ENCODE assay signal across 27 cellular contexts in the genomic region with DNA sequence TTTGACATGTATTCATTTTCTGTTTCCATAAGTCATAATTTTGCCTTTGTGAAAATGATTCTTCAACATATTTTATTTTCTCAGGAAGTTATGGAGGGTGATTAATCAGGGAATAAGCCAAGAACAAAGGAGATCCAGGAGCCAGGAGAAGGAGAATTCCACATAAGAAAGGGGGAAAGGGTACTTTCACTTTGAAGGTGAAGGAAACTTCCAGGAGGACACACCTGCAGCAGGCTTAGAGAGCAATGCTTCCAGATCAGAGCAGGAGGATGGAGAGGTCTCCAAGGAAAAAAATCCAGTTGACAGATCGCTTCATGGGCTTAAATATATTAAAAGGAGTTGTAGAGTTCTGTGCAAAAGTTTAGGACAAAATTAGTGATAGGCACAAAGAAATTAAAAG.
"Had no signal": no experiment of that assay in that cellular context is flagged by ENCODE, and none has a peak within 500 bp of the region (broad histone marks: within the 10 kb centered on the region; RNA-seq: fewer than 3 reads in every experiment).

No MANE protein-coding gene starts in this region.

- H3K27ac Mint-ChIP-seq: activated naive CD4-positive, alpha-beta T cell treated with anti-CD3 and anti-CD28 coated beads for 36 hours; activated naive CD8-positive, alpha-beta T cell treated with anti-CD3 and anti-CD28 coated beads, Interleukin-2, amount 50 U/mL, for 24 hours; dendritic cell treated with granulocyte-macrophage colony-stimulating factor and Interleukin-4, amounts not matched to agents 40 ng/mL and 50 ng/mL, for 4 days had no signal

- H3K9me3 ChIP-seq: gastrocnemius medialis, thoracic aorta had no signal

- H3K27ac ChIP-seq: gastrocnemius medialis, thoracic aorta, VCaP had no signal

- H3K27me3 ChIP-seq: gastrocnemius medialis had no signal

- H3K4me1 Mint-ChIP-seq: central memory CD8-positive, alpha-beta T cell had no signal

- ATAC-seq: activated CD4-positive, CD25-positive, alpha-beta regulatory T cell treated with anti-CD3 and anti-CD28 coated beads, Interleukin-2, amount 50 U/mL, for 24 hours; activated naive CD8-positive, alpha-beta T cell treated with anti-CD3 and anti-CD28 coated beads, Interleukin-2, amount 50 U/mL, for 24 hours; gastrocnemius medialis; left colon; natural killer cell treated with Interleukin-12 subunit alpha and Interleukin-12 subunit beta and Interleukin-15 and Interleukin-18, amount 100 ng/mL, for 72 hours; right cardiac atrium had no signal

- H3K27me3 Mint-ChIP-seq: dendritic cell treated with granulocyte-macrophage colony-stimulating factor and Interleukin-4, amounts not matched to agents 40 ng/mL and 50 ng/mL, for 4 days had no signal

- H3K36me3 Mint-ChIP-seq: natural killer cell treated with Interleukin-12 subunit alpha and Interleukin-12 subunit beta and Interleukin-15 and Interleukin-18, amount 100 ng/mL, for 72 hours had no signal

- H3K4me3 ChIP-seq: gastrocnemius medialis, thoracic aorta had no signal

- FAIRE-seq: bronchial epithelial cell, islet of Langerhans, urothelium cell line had no signal

- H3K4me3 Mint-ChIP-seq: activated naive CD4-positive, alpha-beta T cell treated with anti-CD3 and anti-CD28 coated beads for 36 hours; activated naive CD8-positive, alpha-beta T cell treated with anti-CD3 and anti-CD28 coated beads, Interleukin-2, amount 50 U/mL, for 24 hours; central memory CD8-positive, alpha-beta T cell; dendritic cell treated with granulocyte-macrophage colony-stimulating factor and Interleukin-4, amounts not matched to agents 40 ng/mL and 50 ng/mL, for 4 days; natural killer cell treated with Interleukin-12 subunit alpha and Interleukin-12 subunit beta and Interleukin-15 and Interleukin-18, amount 100 ng/mL, for 72 hours had no signal

- H3K9me3 Mint-ChIP-seq: activated naive CD4-positive, alpha-beta T cell treated with anti-CD3 and anti-CD28 coated beads for 36 hours; activated naive CD8-positive, alpha-beta T cell treated with anti-CD3 and anti-CD28 coated beads, Interleukin-2, amount 50 U/mL, for 24 hours; central memory CD8-positive, alpha-beta T cell; dendritic cell treated with granulocyte-macrophage colony-stimulating factor and Interleukin-4, amounts not matched to agents 40 ng/mL and 50 ng/mL, for 4 days; natural killer cell treated with Interleukin-12 subunit alpha and Interleukin-12 subunit beta and Interleukin-15 and Interleukin-18, amount 100 ng/mL, for 72 hours had no signal

- DNase-seq: activated CD4-positive, alpha-beta T cell treated with anti-CD3 and anti-CD28 coated beads for 48 hours; activated CD4-positive, alpha-beta T cell treated with anti-CD3 and anti-CD28 coated beads, Interleukin-2, amount 50 U/mL, for 48 hours; activated CD8-positive, alpha-beta memory T cell treated with anti-CD3 and anti-CD28 coated beads for 24 hours; activated effector memory CD4-positive, alpha-beta T cell treated with Interleukin-2 at 50 U/mL for 16 hours; activated naive CD4-positive, alpha-beta T cell treated with anti-CD3 and anti-CD28 coated beads for 36 hours; activated naive CD8-positive, alpha-beta T cell treated with anti-CD3 and anti-CD28 coated beads, Interleukin-2, amount 50 U/mL, for 24 hours; amygdala; effector CD4-positive, alpha-beta T cell; gastrocnemius medialis; glutamatergic neuron; left colon; mesenchymal stem cell; posterior cingulate gyrus; right cardiac atrium; stimulated activated CD4-positive, alpha-beta T cell treated with anti-CD3 and anti-CD28 coated beads, Interleukin-2, amount 100 ng/mL, for 48 hours; stimulated activated naive CD4-positive, alpha-beta T cell treated with Interleukin-2 at 50 U/mL for 16 hours; T-helper 9 cell; trophoblast cell had no signal

- H3K4me1 ChIP-seq: gastrocnemius medialis had no signal

- H3K36me3 ChIP-seq: gastrocnemius medialis, thoracic aorta had no signal
